Comparison of ENCODE assay signal across 2 cellular contexts in the genomic region with DNA sequence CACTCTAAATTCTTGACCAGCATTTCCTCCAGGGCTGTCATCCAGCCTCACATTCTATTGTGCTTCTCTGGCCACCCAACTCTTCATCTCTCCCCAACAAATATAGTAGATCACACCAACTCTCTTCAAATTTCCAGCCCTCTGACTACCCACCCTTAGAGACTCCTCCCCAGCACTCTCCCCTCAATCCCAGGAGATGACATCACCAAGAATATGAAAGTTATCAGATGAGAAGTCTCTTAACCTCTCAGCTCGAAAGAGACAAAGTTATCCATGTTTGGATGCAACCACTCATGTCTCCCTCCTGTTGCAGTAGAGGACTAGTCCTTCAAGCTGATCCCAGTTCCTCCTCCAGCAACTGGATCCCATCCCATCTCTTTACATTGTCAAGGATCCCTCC.
A peak's percentile ranks its signal among the peaks of the same experiment; 100 is the strongest.
TF ChIP-seq lines count a peak whose summit lies in the region.

No MANE protein-coding gene starts in this region.

TF ChIP-seq in IMR-90, 13 proteins besides CTCF, POLR2A, EP300 and RAD21:
- TF ChIP-seq CHD1 (IDR thresholded peaks at IDR 0.05; ENCODE audit: low read depth, low read length) (no peak), MXI1 (IDR thresholded peaks at IDR 0.05; ENCODE audit: borderline replicate concordance, low read depth, low read length) (no peak), CEBPB (IDR thresholded peaks at IDR 0.05; ENCODE audit: low read depth, low read length) (no peak)

TF ChIP-seq in GM12878, 131 proteins besides CTCF, POLR2A, EP300 and RAD21:
- TF ChIP-seq, protein P1, sequence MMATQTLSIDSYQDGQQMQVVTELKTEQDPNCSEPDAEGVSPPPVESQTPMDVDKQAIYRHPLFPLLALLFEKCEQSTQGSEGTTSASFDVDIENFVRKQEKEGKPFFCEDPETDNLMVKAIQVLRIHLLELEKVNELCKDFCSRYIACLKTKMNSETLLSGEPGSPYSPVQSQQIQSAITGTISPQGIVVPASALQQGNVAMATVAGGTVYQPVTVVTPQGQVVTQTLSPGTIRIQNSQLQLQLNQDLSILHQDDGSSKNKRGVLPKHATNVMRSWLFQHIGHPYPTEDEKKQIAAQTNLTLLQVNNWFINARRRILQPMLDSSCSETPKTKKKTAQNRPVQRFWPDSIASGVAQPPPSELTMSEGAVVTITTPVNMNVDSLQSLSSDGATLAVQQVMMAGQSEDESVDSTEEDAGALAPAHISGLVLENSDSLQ (IDR thresholded peaks at IDR 0.05), result no peak
- TF ChIP-seq ATF7 (IDR thresholded peaks at IDR 0.05; ENCODE audit: low read depth), result 0 out of 2 replicates have a peak, but pooled peaks have one; percentile 13
